Comparison of ENCODE assay signal across 9 cellular contexts in the genomic region with DNA sequence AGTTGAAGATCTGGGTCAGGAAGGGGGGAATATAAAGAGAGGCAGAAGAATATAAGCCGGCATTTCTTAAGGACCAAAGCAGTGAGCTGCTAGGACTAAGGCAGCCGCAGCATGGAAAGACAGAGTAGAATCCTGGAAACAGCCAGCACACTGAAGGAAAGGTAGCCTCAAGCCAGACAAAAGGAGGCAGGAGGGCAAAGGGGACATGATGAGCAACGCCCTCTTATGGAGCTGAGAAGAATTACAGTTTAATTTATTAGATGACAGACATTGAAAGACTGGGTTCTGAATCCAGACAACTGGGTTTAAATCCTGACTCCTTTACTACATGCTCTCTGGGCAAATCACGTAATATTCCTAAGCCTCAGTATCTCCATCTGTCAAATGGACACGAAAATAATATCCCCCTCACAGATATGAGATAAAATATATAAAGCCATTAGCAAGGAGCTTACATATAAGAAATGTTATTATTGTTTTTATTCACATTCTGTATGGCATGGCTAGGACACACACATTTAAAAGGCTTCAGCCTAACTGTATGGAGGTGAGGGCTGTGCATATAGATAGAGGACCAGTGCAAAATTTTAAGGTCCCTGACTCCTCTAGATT. TPM values are rescaled to one million over a fixed set of nuclear protein-coding genes. Genes with fewer than 3 reads are reported as not detected.
DNase-seq lines count a peak whose midpoint lies in the region; ATAC-seq, FAIRE-seq and TF ChIP-seq lines count a peak whose summit lies in the region.
"Had no signal": no experiment of that assay in that cellular context is flagged by ENCODE, and none has a peak within 500 bp of the region (broad histone marks: within the 10 kb centered on the region; RNA-seq: fewer than 3 reads in every experiment).

No MANE protein-coding gene starts in this region.

- H3K9me3 ChIP-seq in AG04450 (ENCODE audit: control insufficient read depth, insufficient read depth, low read length) (no peaks in the 10 kb centered on the region), Peyer's patch (no peaks in the 10 kb centered on the region)

- FAIRE-seq in GM18507 (lab: Jason Lieb, UNC) = peak; percentile 72
- FAIRE-seq: endometrium had no signal

- ATAC-seq in HG03108 (IDR thresholded peaks at IDR 0.05; ENCODE audit: unreplicated experiment) = no peak

- POLR2A ChIA-PET in AG04450 (lab: Yijun Ruan, JAX) = no interaction called here

- peaks cover 11% of the 10 kb centered on the region for H3K4me1 Mint-ChIP-seq in glutamatergic neuron (ENCODE audit: low read depth, unreplicated experiment)

- H3K4me1 ChIP-seq in Peyer's patch = no peaks in the 10 kb centered on the region

- TF ChIP-seq POLR2A in Peyer's patch (IDR thresholded peaks at IDR 0.05) = no peak

- TF ChIP-seq CTCF in AG04450 (IDR thresholded peaks at IDR 0.05; ENCODE audit: low read depth, low read length) (peak; percentile 37), Peyer's patch (IDR thresholded peaks at IDR 0.05) (peak in 5 of 6 experiments; percentile 27 to 50 (median 45)), glutamatergic neuron (IDR thresholded peaks at IDR 0.05; ENCODE audit: partially characterized antibody, unreplicated experiment) (peak; percentile 63)

- CTCF ChIA-PET in AG04450 (lab: Charles Lee) = interaction anchor here (0.6 to 2.1 kb wide), 8 partner anchors 10 to 946 kb away, joined by 3 to 7 read pairs (median 4); no protein-coding TSS in a partner anchor

- DNase-seq in AG04450 (ENCODE audit: low read depth, low spot score) (no peak), GM18507 (ENCODE audit: extremely low spot score, insufficient read length, low read depth) (no peak), Peyer's patch (no peak), glutamatergic neuron (no peak), putamen (ENCODE audit: low spot score) (no peak), KG1 (lab: John Stamatoyannopoulos, UW) (no peak), NCI-H510A treated with DMSO at 0.1 percent for 48 hours (lab: John Stamatoyannopoulos, UW) (no peak)

- H3K9me3 Mint-ChIP-seq in glutamatergic neuron (ENCODE audit: unreplicated experiment) = no peaks in the 10 kb centered on the region

- H3K27me3 ChIP-seq in AG04450 (ENCODE audit: control insufficient read depth, insufficient read depth, low read length) = no peaks in the 10 kb centered on the region
- H3K27me3 ChIP-seq in Peyer's patch = no peaks in the 10 kb centered on the region

- no peak overlapping the region for H3K27ac Mint-ChIP-seq in glutamatergic neuron (ENCODE audit: unreplicated experiment)

- H3K27me3 Mint-ChIP-seq in glutamatergic neuron (ENCODE audit: unreplicated experiment) = no peaks in the 10 kb centered on the region

- H3K4me3 ChIP-seq in AG04450 (ENCODE audit: low read depth, low read length) (no peak overlapping the region), Peyer's patch (no peak overlapping the region)

- H3K36me3 ChIP-seq in Peyer's patch = no peaks in the 10 kb centered on the region

- no peaks in the 10 kb centered on the region for H3K36me3 Mint-ChIP-seq in glutamatergic neuron (ENCODE audit: unreplicated experiment)

- no peak overlapping the region for H3K4me3 Mint-ChIP-seq in glutamatergic neuron (ENCODE audit: unreplicated experiment)

- H3K27ac ChIP-seq in AG04450 (ENCODE audit: low read depth, low read length) (no peak overlapping the region), Peyer's patch (no peak overlapping the region)

RNA-seq across cellular contexts. Expression of a gene that starts 8.1 kb away (rescaled TPM):
- polyA plus RNA-seq in AG04450 (2011; rRNA removed) = 0.88 and 1.1 TPM in 2 replicates
- 0.92 and 1.8 TPM in 2 replicates for polyA minus RNA-seq in AG04450 (2011; rRNA and poly(A)+ RNA removed)
- total RNA-seq in Peyer's patch (10 to 100 TPM in 1 of 4 donors, 1 to 10 TPM in 2, not detected in 1; 1.9 to 11.6 (median 2.3) TPM), glutamatergic neuron (ENCODE audit: unreplicated experiment) (0.27 TPM)

RNA-seq across cellular contexts. Expression of a gene that starts 8.4 kb away (rescaled TPM):
- polyA plus RNA-seq in AG04450 (2011; rRNA removed) = 15.5 and 18.7 TPM in 2 replicates
- 8.4 and 10.0 TPM in 2 replicates for polyA minus RNA-seq in AG04450 (2011; rRNA and poly(A)+ RNA removed)
- total RNA-seq in Peyer's patch (1 to 10 TPM; 1.6 to 7.4 (median 3.1) TPM), glutamatergic neuron (ENCODE audit: unreplicated experiment) (1.7 TPM)
